In genomic region chr4:127632420-127633403, GRCh38 we compare ENCODE assay signal across 7 cellular contexts. TPM values are rescaled to one million over a fixed set of nuclear protein-coding genes. Genes with fewer than 3 reads are reported as not detected.
A peak's percentile ranks its signal among the peaks of the same experiment; 100 is the strongest.
DNase-seq lines count a peak whose midpoint lies in the region; ATAC-seq lines count a peak whose summit lies in the region.

Gene INTU, plus strand, starts transcription at chr4:127632957. Its CDS starts 78 bp downstream, at chr4:127633035.

- peaks cover 41% of the 10 kb centered on the region for H3K27me3 Mint-ChIP-seq in T-helper 1 cell treated with Interleukin-12 subunit alpha and Interleukin-12 subunit beta and Interleukin-4 antibody, amounts not matched to agents 30 μg/mL and 1 μg/mL, for 36 hours (ENCODE audit: low read depth)

- ATAC-seq in GM18498 (IDR thresholded peaks at IDR 0.05; ENCODE audit: unreplicated experiment): peak; percentile 100
- peak; percentile 96 for ATAC-seq in HG02678 (IDR thresholded peaks at IDR 0.05; ENCODE audit: unreplicated experiment)

- H3K4me3 Mint-ChIP-seq in T-helper 1 cell treated with Interleukin-12 subunit alpha and Interleukin-12 subunit beta and Interleukin-4 antibody, amounts not matched to agents 30 μg/mL and 1 μg/mL, for 36 hours: peak within 1 kb of the TSS; percentile 77

- H3K4me1 Mint-ChIP-seq in T-helper 1 cell treated with Interleukin-12 subunit alpha and Interleukin-12 subunit beta and Interleukin-4 antibody, amounts not matched to agents 30 μg/mL and 1 μg/mL, for 36 hours (ENCODE audit: low read depth): peaks cover 10% of the 10 kb centered on the region

- no peaks in the 10 kb centered on the region for H3K9me3 Mint-ChIP-seq in T-helper 1 cell treated with Interleukin-12 subunit alpha and Interleukin-12 subunit beta and Interleukin-4 antibody, amounts not matched to agents 30 μg/mL and 1 μg/mL, for 36 hours

- peak; percentile 80 for DNase-seq in NCI-H1105 (lab: John Stamatoyannopoulos, UW)
- DNase-seq in dermis microvascular lymphatic vessel endothelial cell (ENCODE audit: low read depth in 2 of 2): peak; percentile 87 to 97
- peak; percentile 15 to 19 for DNase-seq in stimulated activated CD4-positive, alpha-beta T cell treated with anti-CD3 and anti-CD28 coated beads, Interleukin-15, amount 100 ng/mL, for 48 hours (ENCODE audit: low read depth in 2 of 2)

- H3K27ac ChIP-seq in layer of hippocampus (ENCODE audit: low read depth, low read length): peak within 1 kb of the TSS; percentile 22

- no peak within 1 kb of the TSS for H3K27ac Mint-ChIP-seq in T-helper 1 cell treated with Interleukin-12 subunit alpha and Interleukin-12 subunit beta and Interleukin-4 antibody, amounts not matched to agents 30 μg/mL and 1 μg/mL, for 36 hours

- no peaks in the 10 kb centered on the region for H3K27me3 ChIP-seq in layer of hippocampus (ENCODE audit: control insufficient read depth, insufficient read depth, low read length)

- H3K36me3 Mint-ChIP-seq in T-helper 1 cell treated with Interleukin-12 subunit alpha and Interleukin-12 subunit beta and Interleukin-4 antibody, amounts not matched to agents 30 μg/mL and 1 μg/mL, for 36 hours (ENCODE audit: low read depth): no peaks in the 10 kb centered on the region

RNA-seq across cellular contexts. Expression of gene INTU, which starts in this region (rescaled TPM):
- 1.0 and 1.5 TPM in 2 replicates for total RNA-seq in dermis microvascular lymphatic vessel endothelial cell

Comparison
In these comparisons a context has a peak if more than half of its experiments do, and no peak if none do; other contexts are left out.
1. Peak in every context shown above with its lines: DNase-seq, ATAC-seq and H3K27ac ChIP-seq.
2. DNase-seq: peak in every context shown above with its lines; median percentile 92 in dermis microvascular lymphatic vessel endothelial cell; 80 in NCI-H1105; 17 in stimulated activated CD4-positive, alpha-beta T cell treated with anti-CD3 and anti-CD28 coated beads, Interleukin-15, amount 100 ng/mL, for 48 hours.